ENCODE assay signal across 8 cellular contexts in the genomic region with DNA sequence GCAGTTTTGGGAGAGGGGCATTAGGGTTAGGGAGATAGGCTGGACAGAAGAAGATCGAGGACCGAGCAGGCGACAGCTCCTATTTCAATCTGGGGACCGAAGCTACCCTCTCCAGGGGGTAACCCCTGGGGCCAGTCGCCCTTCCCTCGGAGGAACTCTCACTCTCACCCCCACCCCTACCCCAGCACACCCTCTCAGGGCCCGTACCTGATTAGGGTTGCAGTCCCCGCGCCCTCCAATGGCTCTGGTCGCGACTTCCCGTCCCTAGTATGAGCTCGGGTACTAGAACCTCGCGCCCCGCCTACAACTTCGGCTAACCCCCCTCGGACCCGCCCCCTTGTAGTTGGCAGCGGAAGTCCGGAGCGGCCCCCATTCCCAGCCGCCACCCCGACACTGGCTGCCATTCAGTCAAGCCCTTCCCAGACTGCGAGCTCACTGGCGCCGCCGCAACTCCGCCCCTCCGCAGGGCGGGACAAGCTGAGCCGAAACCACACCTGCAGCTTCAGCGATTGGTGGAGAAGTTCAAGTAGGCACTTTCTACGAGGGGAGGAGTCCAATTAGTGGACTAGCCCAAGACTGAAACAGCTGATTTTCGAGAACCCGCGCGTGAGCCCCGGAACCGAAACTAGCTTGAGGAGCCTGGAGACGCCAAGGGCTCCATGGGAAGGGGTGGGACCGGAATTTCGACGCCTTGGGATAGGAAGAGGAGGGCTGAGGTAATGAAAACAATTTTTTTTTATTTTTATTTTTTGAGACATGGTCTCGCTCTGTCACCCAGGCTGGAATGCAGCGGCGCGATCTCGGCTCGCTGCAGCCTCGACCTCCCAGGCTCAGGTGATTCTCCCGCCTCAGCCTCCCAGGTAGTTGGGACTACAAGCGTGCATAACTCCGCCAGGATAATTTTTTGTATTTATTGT. TPM values are rescaled to one million over a fixed set of nuclear protein-coding genes. Genes with fewer than 3 reads are reported as not detected.
DNase-seq lines count a peak whose midpoint lies in the region; ATAC-seq, FAIRE-seq and TF ChIP-seq lines count a peak whose summit lies in the region.

A gene (minus strand): TSS at position 257 of the 917 bp plus-strand sequence. CDS start 3,536 bp downstream, outside the sequence.

- under 1% methylated on average over 54 of the region's 54 CpGs for WGBS in right cardiac atrium

- peaks cover 11% of the 10 kb centered on the region for H4K20me1 ChIP-seq in astrocyte (ENCODE audit: insufficient read depth, low read length)

- no peak for TF ChIP-seq CTCF in astrocyte (IDR thresholded peaks at IDR 0.05; ENCODE audit: insufficient read depth, low read depth, low read length)
- no peak for TF ChIP-seq CTCF in uterus (IDR thresholded peaks at IDR 0.05)

- H3K9me3 Mint-ChIP-seq in astrocyte (ENCODE audit: unreplicated experiment), result no peaks in the 10 kb centered on the region

- intact Hi-C loops in right cardiac atrium (cut with DNase I) (loop anchor here in 2 of 4 donors (10.0 kb wide), 2 partner anchors 85 to 95 kb away; a partner anchor contains a TSS), uterus (cut with DNase I; ENCODE audit: low total_unique reads) (no loop called here)

- peaks cover 9% of the 10 kb centered on the region for H3K36me3 ChIP-seq in astrocyte (ENCODE audit: insufficient read depth, low read length)
- H3K36me3 ChIP-seq in uterus, result no peaks in the 10 kb centered on the region

- H3K9me3 ChIP-seq in astrocyte (ENCODE audit: insufficient read depth, low read depth, low read length), result no peaks in the 10 kb centered on the region
- H3K9me3 ChIP-seq in right cardiac atrium (ENCODE audit: control insufficient read depth, low read length), result no peaks in the 10 kb centered on the region
- H3K9me3 ChIP-seq in uterus, result no peaks in the 10 kb centered on the region

- H3K9ac ChIP-seq in astrocyte (ENCODE audit: low read length), result peak within 1 kb of the TSS; percentile 89

- DNase-seq in NCI-H2029 (lab: John Stamatoyannopoulos, UW) (peak; percentile 99), T-helper 22 cell (ENCODE audit: low read depth) (peak; percentile 99), astrocyte (ENCODE audit: low read depth) (peak; percentile 100), right cardiac atrium (peak; percentile 100), pulmonary artery endothelial cell (ENCODE audit: low read depth, low spot score) (peak; percentile 99), uterus (peak; percentile 99)

- peak within 1 kb of the TSS; percentile 97 for H3K27ac Mint-ChIP-seq in astrocyte (ENCODE audit: unreplicated experiment)

- H3K4me3 Mint-ChIP-seq in astrocyte (ENCODE audit: unreplicated experiment), result peak within 1 kb of the TSS; percentile 95

- peak within 1 kb of the TSS; percentile 90 for H3K4me2 ChIP-seq in astrocyte (ENCODE audit: low read length)

- no peaks in the 10 kb centered on the region for H3K27me3 Mint-ChIP-seq in astrocyte (ENCODE audit: low read depth, unreplicated experiment)

- H3K4me3 ChIP-seq in astrocyte (ENCODE audit: insufficient read depth, low read depth, low read length) (peak within 1 kb of the TSS; percentile 79), right cardiac atrium (ENCODE audit: low read length) (peak within 1 kb of the TSS; percentile 72), uterus (peak within 1 kb of the TSS; percentile 72 to 81)

- peak within 1 kb of the TSS; percentile 69 for H2AFZ ChIP-seq in astrocyte (ENCODE audit: low read depth, low read length)

- peaks cover 8% of the 10 kb centered on the region for H3K4me1 Mint-ChIP-seq in astrocyte (ENCODE audit: low read depth, unreplicated experiment)

- peaks cover 3% of the 10 kb centered on the region for H3K36me3 Mint-ChIP-seq in astrocyte (ENCODE audit: low read depth, unreplicated experiment)

- peaks cover 41% of the 10 kb centered on the region for H3K79me2 ChIP-seq in astrocyte (ENCODE audit: insufficient read depth, low read length)

- H3K4me1 ChIP-seq in astrocyte (ENCODE audit: insufficient read depth, low read length), result peaks cover 11% of the 10 kb centered on the region
- peaks cover 2% of the 10 kb centered on the region for H3K4me1 ChIP-seq in right cardiac atrium (ENCODE audit: control insufficient read depth, insufficient read depth, low read length)
- peaks cover 0 to 4% of the 10 kb centered on the region in 2 donors for H3K4me1 ChIP-seq in uterus

- H3K27me3 ChIP-seq in astrocyte (ENCODE audit: insufficient read depth, low read length) (no peaks in the 10 kb centered on the region), right cardiac atrium (ENCODE audit: control insufficient read depth, insufficient read depth) (no peaks in the 10 kb centered on the region), uterus (no peaks in the 10 kb centered on the region)

- peak within 1 kb of the TSS; percentile 81 for H3K27ac ChIP-seq in astrocyte (ENCODE audit: low read depth, low read length)
- H3K27ac ChIP-seq in right cardiac atrium (ENCODE audit: low read length), result peak within 1 kb of the TSS; percentile 84
- peak within 1 kb of the TSS; percentile 94 to 98 for H3K27ac ChIP-seq in uterus

- TF ChIP-seq POLR2A in GM18505 (IDR thresholded peaks at IDR 0.05; ENCODE audit: borderline replicate concordance, extremely low read depth, insufficient read depth, insufficient read length) (peak; percentile 88), uterus (IDR thresholded peaks at IDR 0.05) (peak; percentile 64 to 69)

- ATAC-seq in GM18505 (IDR thresholded peaks at IDR 0.05; ENCODE audit: unreplicated experiment), result peak; percentile 92
- peak; percentile 88 for ATAC-seq in HG02973 (IDR thresholded peaks at IDR 0.05; ENCODE audit: unreplicated experiment)
- peak; percentile 99 for ATAC-seq in right cardiac atrium

- peak; percentile 39 for FAIRE-seq in astrocyte (lab: Jason Lieb, UNC)

RNA-seq across cellular contexts. Expression of the gene that starts here (rescaled TPM):
- total RNA-seq in astrocyte, result 257 and 291 TPM in 2 replicates
- total RNA-seq in right cardiac atrium, result 10 to 100 TPM; 44.6 to 67.6 (median 53.5) TPM
- polyA plus RNA-seq in right cardiac atrium, result 29.9 TPM
- 54.6 and 87.9 TPM in 2 replicates for total RNA-seq in pulmonary artery endothelial cell
- total RNA-seq in uterus, result 100 to 1,000 TPM in 2 of 4 donors, 10 to 100 TPM in 2; 63.2 to 173 (median 122) TPM

Comparison
In these comparisons a context has a peak if more than half of its experiments do, and no peak if none do; other contexts are left out.
1. Peak in every context shown above with its lines: DNase-seq, ATAC-seq, H3K4me3 ChIP-seq and H3K27ac ChIP-seq.